In the genomic region with DNA sequence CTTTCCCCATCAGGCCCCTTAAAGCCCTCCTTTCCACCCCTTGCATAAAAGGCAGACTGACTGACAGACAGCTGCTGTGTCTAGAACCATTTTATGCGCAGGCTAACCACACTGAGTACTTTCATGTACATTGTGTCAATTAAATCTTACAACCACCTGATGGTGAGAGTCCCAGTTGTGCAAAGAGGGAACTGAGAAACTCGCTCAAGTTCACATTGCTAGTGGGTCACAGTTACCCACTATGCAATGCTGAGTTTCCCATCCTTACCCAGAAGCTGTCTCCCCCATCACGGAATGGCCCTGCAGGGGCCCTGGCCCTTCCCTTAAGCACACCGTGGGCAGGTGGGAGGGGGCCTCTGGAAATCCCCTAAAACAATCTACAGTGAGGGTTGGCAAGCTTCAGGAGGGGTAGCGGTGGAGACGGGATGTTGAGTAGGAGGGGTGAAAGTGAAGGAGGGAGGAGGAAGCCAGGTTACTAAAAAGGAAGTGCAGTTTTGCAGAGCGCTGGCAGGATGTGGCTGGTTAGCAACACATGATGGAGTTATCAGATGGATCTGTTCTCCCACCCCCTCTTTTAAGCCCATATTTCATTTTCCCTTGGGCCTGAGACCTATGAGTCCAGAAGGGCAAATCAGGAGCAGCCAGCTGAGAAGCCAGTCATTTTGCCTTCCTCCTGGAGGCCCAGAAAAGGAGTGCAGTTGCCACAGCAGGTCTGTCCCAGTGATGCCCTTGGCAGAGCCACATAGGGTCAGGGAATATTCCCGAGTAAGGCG, we compare ENCODE assay signal across 8 cellular contexts. TPM values are rescaled to one million over a fixed set of nuclear protein-coding genes. Genes with fewer than 3 reads are reported as not detected.
DNase-seq lines count a peak whose midpoint lies in the region; ATAC-seq and TF ChIP-seq lines count a peak whose summit lies in the region.

No MANE protein-coding gene starts in this region.

- no peak overlapping the region for H2AFZ ChIP-seq in PC-9

- CTCF ChIA-PET in PC-9 (lab: Charles Lee) = no interaction called here

- intact Hi-C loops in PC-9 (cut with micrococcal nuclease; ENCODE audit: unreplicated experiment) = no loop called here

- no peaks in the 10 kb centered on the region for H3K27me3 ChIP-seq in muscle layer of duodenum (ENCODE audit: low read depth, low read length)
- peaks cover 31% of the 10 kb centered on the region for H3K27me3 ChIP-seq in PC-9 (ENCODE audit: insufficient read depth, low read depth)

- ATAC-seq in GM21737 (IDR thresholded peaks at IDR 0.05; ENCODE audit: unreplicated experiment) = peak; percentile 57

- peak overlapping the region; percentile 57 for H3K27ac ChIP-seq in muscle layer of duodenum (ENCODE audit: low read length)
- no peak overlapping the region for H3K27ac ChIP-seq in PC-9

- H3K9me3 ChIP-seq in muscle layer of duodenum (ENCODE audit: control insufficient read depth in 1 of 2, low read length in 2 of 2) = no peaks in the 10 kb centered on the region
- no peaks in the 10 kb centered on the region for H3K9me3 ChIP-seq in PC-9 (ENCODE audit: insufficient read depth, low read depth)

- no peak overlapping the region for H3K4me2 ChIP-seq in PC-9

- H3K79me2 ChIP-seq in PC-9 (ENCODE audit: low read depth) = no peaks in the 10 kb centered on the region

- no peaks in the 10 kb centered on the region for H3F3A ChIP-seq in PC-9 (ENCODE audit: insufficient read depth, low read depth)

- no peaks in the 10 kb centered on the region for H4K20me1 ChIP-seq in PC-9 (ENCODE audit: insufficient read depth)

- peak overlapping the region; percentile 61 for H3K4me3 ChIP-seq in GM12875 (ENCODE audit: low read depth, low read length)
- H3K4me3 ChIP-seq in muscle layer of duodenum (ENCODE audit: low read depth in 1 of 2, low read length in 2 of 2) = peak overlapping the region in 1 of 2 donors; percentile 4
- no peak overlapping the region for H3K4me3 ChIP-seq in PC-9

- TF ChIP-seq CTCF in GM12875 (IDR thresholded peaks at IDR 0.05; ENCODE audit: borderline replicate concordance, insufficient read depth, low read depth, low read length) (no peak), PC-9 (conservative IDR thresholded peaks at IDR 0.05) (no peak)

- POLR2A ChIA-PET in PC-9 (lab: Charles Lee; ENCODE audit: unreplicated experiment) = no interaction called here

- peaks cover 0 to 3% of the 10 kb centered on the region in 2 donors for H3K36me3 ChIP-seq in muscle layer of duodenum (ENCODE audit: control insufficient read depth in 1 of 2, insufficient read depth in 2 of 2, low read length in 2 of 2)
- H3K36me3 ChIP-seq in PC-9 (ENCODE audit: low read depth) = no peaks in the 10 kb centered on the region

- H3K9me2 ChIP-seq in PC-9 (ENCODE audit: insufficient read depth) = no peaks in the 10 kb centered on the region

- DNase-seq in MV-4-11 (lab: John Stamatoyannopoulos, UW) (peak; percentile 91), activated T-cell treated with anti-CD3 and anti-CD28 coated beads for 48 hours (ENCODE audit: low read depth) (peak; percentile 61), DMS153 (lab: John Stamatoyannopoulos, UW) (no peak), hippocampal formation (lab: John Stamatoyannopoulos, UW) (no peak), PC-9 (no peak)

- no TSS peak for BruUV-seq in PC-9 (replicated peaks; lab: Mats Ljungman, UMichigan)

- H3K4me1 ChIP-seq in muscle layer of duodenum (ENCODE audit: control insufficient read depth in 1 of 2, insufficient read depth in 2 of 2, low read length in 2 of 2) (peaks cover 8 to 11% of the 10 kb centered on the region in 2 donors), PC-9 (replicated peaks; ENCODE audit: insufficient read depth) (no peaks in the 10 kb centered on the region)

RNA-seq across cellular contexts. Expression of gene STARD5, which starts 30.0 kb away (rescaled TPM):
- total RNA-seq in PC-9 (2021) = 0.41 and 0.80 TPM in 2 replicates

Comparison
In these comparisons a context has a peak if more than half of its experiments do, and no peak if none do; other contexts are left out.
1. DNase-seq: peak in MV-4-11 (single experiment) and activated T-cell treated with anti-CD3 and anti-CD28 coated beads for 48 hours (single experiment); none in DMS153 (single experiment), hippocampal formation (0 of 2) and PC-9 (0 of 2).